In the genomic region with DNA sequence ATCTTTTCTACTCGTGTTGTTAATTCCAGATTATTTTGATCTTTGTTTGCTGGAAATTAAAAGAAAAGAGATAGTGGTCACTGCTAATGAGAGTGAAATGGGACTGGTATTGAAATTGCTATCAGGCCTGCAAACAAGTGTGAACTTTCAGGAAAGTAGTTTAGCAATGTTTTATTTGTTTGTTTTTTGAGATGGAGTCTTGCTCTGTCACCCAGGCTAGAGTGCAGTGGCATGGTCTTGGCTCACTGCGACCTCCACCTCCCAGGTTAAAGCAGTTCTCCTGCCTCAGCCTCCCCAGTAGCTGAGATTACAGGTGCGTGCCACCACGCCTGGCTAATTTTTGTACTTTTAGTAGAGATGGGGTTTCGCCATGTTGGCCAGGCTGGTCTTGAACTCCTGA, we compare ENCODE assay signal across 7 cellular contexts. TPM values are rescaled to one million over a fixed set of nuclear protein-coding genes. Genes with fewer than 3 reads are reported as not detected.
DNase-seq lines count a peak whose midpoint lies in the region; ATAC-seq, FAIRE-seq and TF ChIP-seq lines count a peak whose summit lies in the region.
"Not testable (repeated sequence)": the region's sequence is repeated elsewhere in the genome, so short reads cannot be mapped to it uniquely, and the experiment has no call there.

No MANE protein-coding gene starts in this region.

- not testable (repeated sequence) for H3K9me3 Mint-ChIP-seq in GM23338, endodermal cell

- H4K20me1 ChIP-seq in GM23338 (replicated peaks; ENCODE audit: insufficient read depth) (peaks cover 70% of the 10 kb centered on the region), HepG2 (ENCODE audit: insufficient read depth, low read length) (peaks cover 44% of the 10 kb centered on the region)

- CTCF ChIA-PET in Panc1 (lab: Charles Lee); HepG2 (lab: Yijun Ruan, JAX; ENCODE audit: low intra/inter-chr PET ratio, low total read pairs): not testable (repeated sequence)

- not testable (repeated sequence) for ATAC-seq in GM23338, Panc1, HepG2
- peak; percentile 11 to 31 (median 18) for ATAC-seq in right lobe of liver

- not testable (repeated sequence) for FAIRE-seq in HepG2 (lab: Jason Lieb, UNC)

- H3K4me1 Mint-ChIP-seq in GM23338 (peaks cover 36% of the 10 kb centered on the region), endodermal cell (peaks cover 28% of the 10 kb centered on the region)

- H3K79me2 ChIP-seq in GM23338 (replicated peaks; ENCODE audit: insufficient read depth) (peaks cover 96% of the 10 kb centered on the region), HepG2 (ENCODE audit: insufficient read depth, low read length) (peaks cover 90% of the 10 kb centered on the region)

- not testable (repeated sequence) for TF ChIP-seq RAD21 in HepG2 (CRISPR knock-in tag; IDR thresholded peaks at IDR 0.05)

- H3K36me3 ChIP-seq in GM23338 (ENCODE audit: insufficient read depth); Panc1 (ENCODE audit: control insufficient read depth, insufficient read depth, low read length); breast epithelium; endodermal cell (ENCODE audit: control insufficient read depth, insufficient read depth, low read length); HepG2 (replicated peaks in 1 of 2; ENCODE audit: control insufficient read depth in 1 of 2, insufficient read depth in 2 of 2, low read length in 2 of 2); right lobe of liver: not testable (repeated sequence)

- not testable (repeated sequence) for H3K27ac Mint-ChIP-seq in GM23338, endodermal cell

- H3K4me1 ChIP-seq in GM23338 (ENCODE audit: insufficient read depth) (peaks cover 33% of the 10 kb centered on the region), Panc1 (ENCODE audit: control insufficient read depth, insufficient read depth, low read length) (peaks cover 67% of the 10 kb centered on the region), endodermal cell (ENCODE audit: control insufficient read depth, insufficient read depth, low read length) (peaks cover 17% of the 10 kb centered on the region), HepG2 (ENCODE audit: insufficient read depth, low read length) (peaks cover 82% of the 10 kb centered on the region), right lobe of liver (peaks cover 0 to 76% (median 15%) of the 10 kb centered on the region in 4 donors)
- not testable (repeated sequence) for H3K4me1 ChIP-seq in breast epithelium

- H3K9me2 ChIP-seq in GM23338 (ENCODE audit: insufficient read depth), result not testable (repeated sequence)

- not testable (repeated sequence) for H3F3A ChIP-seq in GM23338 (replicated peaks; ENCODE audit: low read depth)

- not testable (repeated sequence) for H3K9ac ChIP-seq in endodermal cell (ENCODE audit: extremely low read depth, low read length, poor library complexity, severe bottlenecking); HepG2 (ENCODE audit: insufficient read depth, low read depth, low read length)

- intact Hi-C loops in Panc1 (cut with micrococcal nuclease; ENCODE audit: unreplicated experiment); breast epithelium (cut with DNase I; ENCODE audit: low total_unique reads); HepG2 (cut with micrococcal nuclease; ENCODE audit: unreplicated experiment); right lobe of liver (cut with DNase I): not testable (repeated sequence)

- TF ChIP-seq CTCF in GM23338 (conservative IDR thresholded peaks at IDR 0.05; ENCODE audit: low read depth in 2 of 2); Panc1 (IDR thresholded peaks at IDR 0.05); VCaP (conservative IDR thresholded peaks at IDR 0.05); breast epithelium (IDR thresholded peaks at IDR 0.05); endodermal cell (conservative IDR thresholded peaks at IDR 0.05); HepG2 (CRISPR knock-in tag; IDR thresholded peaks at IDR 0.05); right lobe of liver (IDR thresholded peaks at IDR 0.05): not testable (repeated sequence)

- H3K27me3 Mint-ChIP-seq in GM23338 (ENCODE audit: insufficient read depth, low read depth, poor library complexity); endodermal cell (ENCODE audit: insufficient read depth): not testable (repeated sequence)

- not testable (repeated sequence) for H3K9me3 ChIP-seq in Panc1 (ENCODE audit: control insufficient read depth, insufficient read depth, low read depth, low read length); breast epithelium; endodermal cell (ENCODE audit: control insufficient read depth, low read length); HepG2 (ENCODE audit: low read length); right lobe of liver

- peak overlapping the region; percentile 42; the same call in 1 of the 2 replicates for H3K27ac ChIP-seq in GM23338 (ENCODE audit: low read depth)
- peak overlapping the region; percentile 59; the same call in 1 of the 2 replicates for H3K27ac ChIP-seq in Panc1 (ENCODE audit: low read length)
- H3K27ac ChIP-seq in VCaP, result peak overlapping the region; percentile 13; the same call in 1 of the 2 replicates
- peak overlapping the region; percentile 33 to 39 for H3K27ac ChIP-seq in breast epithelium
- H3K27ac ChIP-seq in endodermal cell (ENCODE audit: low read depth, low read length); HepG2 (ENCODE audit: extremely low read length, insufficient read depth, low read length): not testable (repeated sequence)
- peak overlapping the region in 2 of 3 donors; percentile 42 to 85 for H3K27ac ChIP-seq in right lobe of liver

- TF ChIP-seq POLR2A in breast epithelium (IDR thresholded peaks at IDR 0.05); HepG2 (IDR thresholded peaks at IDR 0.05; ENCODE audit: insufficient read depth in 1 of 2, low read depth in 2 of 2, low read length in 2 of 2); right lobe of liver (IDR thresholded peaks at IDR 0.05): not testable (repeated sequence)

- H3K4me2 ChIP-seq in GM23338; HepG2 (ENCODE audit: low read depth, low read length): not testable (repeated sequence)

- H3K27me3 ChIP-seq in GM23338 (ENCODE audit: insufficient read depth); Panc1 (ENCODE audit: control insufficient read depth, insufficient read depth, low read length); breast epithelium; endodermal cell (ENCODE audit: control insufficient read depth, insufficient read depth, low read length, poor library complexity, severe bottlenecking); HepG2 (ENCODE audit: control insufficient read depth in 1 of 2, insufficient read depth in 2 of 2, low read length in 2 of 2); right lobe of liver: not testable (repeated sequence)

- H3K36me3 Mint-ChIP-seq in GM23338 (ENCODE audit: low read depth); endodermal cell (ENCODE audit: low read depth): not testable (repeated sequence)

- not testable (repeated sequence) for TF ChIP-seq EP300 in HepG2 (IDR thresholded peaks at IDR 0.05; ENCODE audit: low read depth in 2 of 2, low read length in 2 of 2); HepG2 (CRISPR knock-in tag; IDR thresholded peaks at IDR 0.05; ENCODE audit: borderline replicate concordance)

- not testable (repeated sequence) for H2AFZ ChIP-seq in GM23338; HepG2 (ENCODE audit: low read length)

- in situ Hi-C loops in Panc1 (cut with HindIII; ENCODE audit: low pct_unique_long_range_greater_than_20kb, low sequenced_read_pairs); HepG2 (cut with HindIII; ENCODE audit: extremely low pct_ligation_motif_present, low pct_unique_long_range_greater_than_20kb): not testable (repeated sequence)

- H3K4me3 Mint-ChIP-seq in GM23338, endodermal cell: not testable (repeated sequence)

- 73 to 100% methylated on average over 3 of the region's 5 CpGs for WGBS in endodermal cell (ENCODE audit: insufficient coverage in 1 of 2, insufficient read length in 1 of 2), 2 experiments
- WGBS in HepG2 (ENCODE audit: low lambda C conversion rate), result 95% methylated on average over 2 of the region's 5 CpGs
- WGBS in right lobe of liver (ENCODE audit: insufficient coverage, low coverage, low lambda C conversion rate, missing lambda C conversion rate), result 25% methylated on average over 2 of the region's 5 CpGs

- DNase-seq in GM23338 (ENCODE audit: low spot score); Panc1 (ENCODE audit: low read depth, low spot score); HepG2 (ENCODE audit: low spot score); right lobe of liver: not testable (repeated sequence)
- DNase-seq in breast epithelium (ENCODE audit: low spot score in 2 of 2) (peak in 1 of 2 donors; percentile 15), endodermal cell (peak; percentile 31)

- not testable (repeated sequence) for H3K4me3 ChIP-seq in GM23338; Panc1 (ENCODE audit: low read depth in 2 of 2, low read length in 2 of 2); breast epithelium; endodermal cell (ENCODE audit: low read length); HepG2 (replicated peaks in 1 of 3; ENCODE audit: insufficient read depth in 1 of 3, low read depth in 2 of 3, low read length in 3 of 3); right lobe of liver

- POLR2A ChIA-PET in Panc1 (lab: Charles Lee); HepG2 (lab: Yijun Ruan, JAX): not testable (repeated sequence)

- BruUV-seq in Panc1 (replicated peaks; lab: Mats Ljungman, UMichigan); HepG2 (replicated peaks; lab: Mats Ljungman, UMichigan): not testable (repeated sequence)

RNA-seq across cellular contexts. Expression of gene ARHGAP35, which starts 10.4 kb away (rescaled TPM):
- total RNA-seq in GM23338 (2014; rRNA removed; shearing (Covaris generic)), result 49.4 and 57.7 TPM in 2 replicates
- polyA plus RNA-seq in GM23338 (2016; fragmentation: Nextera tagmentation; extraction: Ambion mirVana), result 13.6 and 14.4 TPM in 2 replicates
- 64.1 TPM for total RNA-seq in Panc1 (2021; ENCODE audit: unreplicated experiment)
- polyA plus RNA-seq in Panc1 (2012; ENCODE audit: insufficient read length), result 33.4 TPM
- total RNA-seq in breast epithelium, result 10 to 100 TPM; 44.8 to 61.9 (median 60.3) TPM
- total RNA-seq in endodermal cell, result 10 to 100 TPM; 41.4 to 41.6 TPM
- polyA plus RNA-seq in endodermal cell (2013, experiment 1 of 2), result 42.6 TPM
- 40.6 TPM for polyA plus RNA-seq in endodermal cell (2013, experiment 2 of 2)
- total RNA-seq in HepG2 (2016; rRNA removed; fragmentation: Illumina TruSeq; extraction: Trizol), result 30.1 and 39.9 TPM in 2 replicates
- total RNA-seq in HepG2 (2016; cell fraction: cytosol; rRNA removed; fragmentation: Illumina TruSeq; extraction: Trizol; ENCODE audit: low read depth), result 7.4 and 8.7 TPM in 2 replicates
- 30.9 and 34.3 TPM in 2 replicates for total RNA-seq in HepG2 (2016; cell fraction: insoluble cytoplasmic fraction; rRNA removed; fragmentation: Illumina TruSeq; extraction: Trizol)
- total RNA-seq in HepG2 (2016; cell fraction: membrane; rRNA removed; fragmentation: Illumina TruSeq; extraction: Trizol), result 22.3 and 27.4 TPM in 2 replicates
- 30.0 and 36.8 TPM in 2 replicates for total RNA-seq in HepG2 (2016; cell fraction: nucleus; rRNA removed; fragmentation: Illumina TruSeq; extraction: Trizol)
- polyA plus RNA-seq in HepG2 (2011; rRNA removed), result 28.3 and 30.2 TPM in 2 replicates
- 19.6 and 22.6 TPM in 2 replicates for polyA plus RNA-seq in HepG2 (2011; cell fraction: cytosol; rRNA removed)
- polyA plus RNA-seq in HepG2 (2011; cell fraction: nucleus; rRNA removed), result 21.7 and 24.1 TPM in 2 replicates
- 33.6 and 34.8 TPM in 2 replicates for polyA plus RNA-seq in HepG2 (2012)
- polyA plus RNA-seq in HepG2 (2016; cell fraction: cytosol; fragmentation: Illumina TruSeq; extraction: Trizol; ENCODE audit: low read depth), result 1.4 and 1.7 TPM in 2 replicates
- polyA plus RNA-seq in HepG2 (2016; cell fraction: insoluble cytoplasmic fraction; fragmentation: Illumina TruSeq; extraction: Trizol; ENCODE audit: low read depth), result 17.7 and 24.1 TPM in 2 replicates
- polyA plus RNA-seq in HepG2 (2016; cell fraction: membrane; fragmentation: Illumina TruSeq; extraction: Trizol; ENCODE audit: low read depth), result 3.9 and 5.5 TPM in 2 replicates
- polyA plus RNA-seq in HepG2 (2016; cell fraction: nucleus; fragmentation: Illumina TruSeq; extraction: Trizol; ENCODE audit: insufficient read depth, low read depth), result 28.8 and 32.3 TPM in 2 replicates
- 33.9 and 80.3 TPM in 2 replicates for polyA minus RNA-seq in HepG2 (2011; rRNA and poly(A)+ RNA removed; ENCODE audit: low replicate concordance)
- polyA minus RNA-seq in HepG2 (2011; cell fraction: cytosol; rRNA and poly(A)+ RNA removed), result 28.8 and 37.8 TPM in 2 replicates
- polyA minus RNA-seq in HepG2 (2011; cell fraction: nucleus; rRNA and poly(A)+ RNA removed), result 41.6 and 55.4 TPM in 2 replicates
- total RNA-seq in right lobe of liver, result 10 to 100 TPM; 33.5 to 54.4 (median 47.8) TPM

RNA-seq across cellular contexts. Expression of gene AP2S1, which starts 20.5 kb away (rescaled TPM):
- 115 and 140 TPM in 2 replicates for total RNA-seq in GM23338 (2014; rRNA removed; shearing (Covaris generic))
- polyA plus RNA-seq in GM23338 (2016; fragmentation: Nextera tagmentation; extraction: Ambion mirVana) (278 and 299 TPM in 2 replicates), HepG2 (2011; rRNA removed) (45.2 and 45.3 TPM in 2 replicates)
- total RNA-seq in Panc1 (2021; ENCODE audit: unreplicated experiment) (146 TPM), breast epithelium (100 to 1,000 TPM in 2 of 3 donors, 10 to 100 TPM in 1; 63.1 to 108 (median 101) TPM), endodermal cell (100 to 1,000 TPM; 162 to 214 TPM), HepG2 (2016; rRNA removed; fragmentation: Illumina TruSeq; extraction: Trizol) (86.1 and 94.9 TPM in 2 replicates), right lobe of liver (10 to 100 TPM; 67.2 to 82.6 (median 73.6) TPM)
- 201 TPM for polyA plus RNA-seq in Panc1 (2012; ENCODE audit: insufficient read length)
- 187 TPM for polyA plus RNA-seq in endodermal cell (2013, experiment 1 of 2)
- polyA plus RNA-seq in endodermal cell (2013, experiment 2 of 2), result 181 TPM
- 77.4 and 107 TPM in 2 replicates for total RNA-seq in HepG2 (2016; cell fraction: cytosol; rRNA removed; fragmentation: Illumina TruSeq; extraction: Trizol; ENCODE audit: low read depth)
- total RNA-seq in HepG2 (2016; cell fraction: insoluble cytoplasmic fraction; rRNA removed; fragmentation: Illumina TruSeq; extraction: Trizol), result 86.7 and 87.8 TPM in 2 replicates
- total RNA-seq in HepG2 (2016; cell fraction: membrane; rRNA removed; fragmentation: Illumina TruSeq; extraction: Trizol), result 72.8 and 102 TPM in 2 replicates
- 32.5 and 36.8 TPM in 2 replicates for total RNA-seq in HepG2 (2016; cell fraction: nucleus; rRNA removed; fragmentation: Illumina TruSeq; extraction: Trizol)
- polyA plus RNA-seq in HepG2 (2011; cell fraction: cytosol; rRNA removed), result 60.1 and 80.0 TPM in 2 replicates
- polyA plus RNA-seq in HepG2 (2011; cell fraction: nucleus; rRNA removed), result 24.9 and 30.3 TPM in 2 replicates
- polyA plus RNA-seq in HepG2 (2012), result 32.6 and 51.2 TPM in 2 replicates
- 104 and 131 TPM in 2 replicates for polyA plus RNA-seq in HepG2 (2016; cell fraction: cytosol; fragmentation: Illumina TruSeq; extraction: Trizol; ENCODE audit: low read depth)
- 99.5 and 113 TPM in 2 replicates for polyA plus RNA-seq in HepG2 (2016; cell fraction: insoluble cytoplasmic fraction; fragmentation: Illumina TruSeq; extraction: Trizol; ENCODE audit: low read depth)
- polyA plus RNA-seq in HepG2 (2016; cell fraction: membrane; fragmentation: Illumina TruSeq; extraction: Trizol; ENCODE audit: low read depth), result 79.5 and 101 TPM in 2 replicates
- 58.8 and 65.6 TPM in 2 replicates for polyA plus RNA-seq in HepG2 (2016; cell fraction: nucleus; fragmentation: Illumina TruSeq; extraction: Trizol; ENCODE audit: insufficient read depth, low read depth)
- polyA minus RNA-seq in HepG2 (2011; rRNA and poly(A)+ RNA removed; ENCODE audit: low replicate concordance), result 39.3 and 98.7 TPM in 2 replicates
- polyA minus RNA-seq in HepG2 (2011; cell fraction: cytosol; rRNA and poly(A)+ RNA removed), result 20.1 and 31.3 TPM in 2 replicates
- polyA minus RNA-seq in HepG2 (2011; cell fraction: nucleus; rRNA and poly(A)+ RNA removed), result 8.5 and 11.1 TPM in 2 replicates
